ENCODE assay signal across 18 cellular contexts in genomic region chr9:70554881-70555280, GRCh38.
DNase-seq lines count a peak whose midpoint lies in the region; ATAC-seq and TF ChIP-seq lines count a peak whose summit lies in the region.
"Had no signal": no experiment of that assay in that cellular context is flagged by ENCODE, and none has a peak within 500 bp of the region (broad histone marks: within the 10 kb centered on the region; RNA-seq: fewer than 3 reads in every experiment).

No MANE protein-coding gene starts in this region.

- no peak for TF ChIP-seq CTCF in foreskin fibroblast (IDR thresholded peaks at IDR 0.05; ENCODE audit: low read depth, low read length)

- no peaks in the 10 kb centered on the region for H3K79me2 ChIP-seq in mesendoderm (ENCODE audit: control insufficient read depth, insufficient read depth, low read length)
- H3K79me2 ChIP-seq: parathyroid adenoma had no signal

- no peak overlapping the region for H3K9ac ChIP-seq in mesendoderm (ENCODE audit: low read length)
- H3K9ac ChIP-seq: parathyroid adenoma had no signal

- no peak overlapping the region for H2BK15ac ChIP-seq in mesendoderm (replicated peaks; ENCODE audit: low read depth)

- H4K8ac ChIP-seq in mesendoderm (ENCODE audit: low read depth, low read length) = no peak overlapping the region

- no peak overlapping the region for H2BK5ac ChIP-seq in mesendoderm (ENCODE audit: low read length)

- H3K4me2 ChIP-seq in mesendoderm (ENCODE audit: low read length) = no peak overlapping the region

- no peaks in the 10 kb centered on the region for H3K79me1 ChIP-seq in mesendoderm (ENCODE audit: low read length)

- H3K56ac ChIP-seq in mesendoderm (ENCODE audit: low read length) = peak overlapping the region; percentile 10

- ATAC-seq in HG02852 (IDR thresholded peaks at IDR 0.05; ENCODE audit: unreplicated experiment) (no peak), HG02840 (IDR thresholded peaks at IDR 0.05; ENCODE audit: low FRiP score, unreplicated experiment) (no peak), left lobe of liver (no peak)
- ATAC-seq: stimulated activated naive B cell treated with anti-CD40 and anti-IgM and Interleukin-4, amounts not matched to agents 10 μg/mL and 1 μg/mL and 100 μg/mL, for 72 hours had no signal

- no peak overlapping the region for H3K23ac ChIP-seq in mesendoderm (ENCODE audit: low read length)

- H4K5ac ChIP-seq in mesendoderm (ENCODE audit: low read length) = no peak overlapping the region

- no CpG with 5 or more reads among the region's 2 CpGs for WGBS in mesendoderm (ENCODE audit: extremely low coverage, insufficient coverage, low lambda C conversion rate)

- H3K4ac ChIP-seq in mesendoderm (ENCODE audit: low read depth, low read length) = no peak overlapping the region

- no peak overlapping the region for H3K18ac ChIP-seq in mesendoderm (ENCODE audit: low read length)

- H3K4me3 ChIP-seq in mesendoderm (ENCODE audit: low read length) = no peak overlapping the region
- no peak overlapping the region for H3K4me3 ChIP-seq in foreskin fibroblast (ENCODE audit: low read depth in 1 of 2, low read length in 2 of 2)

- DNase-seq in GDM1 (lab: John Stamatoyannopoulos, UW) (peak; percentile 9), KBM-7 (peak; percentile 72), mesendoderm (no peak), left lobe of liver (ENCODE audit: low spot score) (no peak), foreskin fibroblast (no peak)
- DNase-seq: activated effector memory CD4-positive, alpha-beta T cell treated with Interleukin-2 at 50 U/mL for 16 hours; Calu3; erythroblast; glutamatergic neuron; NCI-H1694; NCI-H446; small intestine; stimulated activated naive B cell treated with anti-CD40 and anti-IgM and Interleukin-4, amounts not matched to agents 10 μg/mL and 1 μg/mL and 100 μg/mL, for 72 hours; WERI-Rb-1 had no signal

- in situ Hi-C loops in KBM-7 (cut with MboI; ENCODE audit: low pct_unique_long_range_greater_than_20kb, low sequenced_read_pairs) = no loop called here

- H2AK5ac ChIP-seq in mesendoderm (ENCODE audit: low read length) = no peak overlapping the region

- H3K27ac ChIP-seq in angular gyrus (ENCODE audit: low read depth, low read length) (peak overlapping the region; percentile 67), mesendoderm (ENCODE audit: low read depth, low read length) (no peak overlapping the region)
- H3K27ac ChIP-seq: parathyroid adenoma, WERI-Rb-1 had no signal

- no peaks in the 10 kb centered on the region for H3K36me3 ChIP-seq in mesendoderm (ENCODE audit: control insufficient read depth, insufficient read depth, low read length)
- H3K36me3 ChIP-seq: WERI-Rb-1 had no signal

- no peak overlapping the region for H2BK120ac ChIP-seq in mesendoderm (ENCODE audit: low read depth, low read length)

- no peaks in the 10 kb centered on the region for H3K27me3 ChIP-seq in mesendoderm (ENCODE audit: insufficient read depth, low read length, poor library complexity)

- H3K4me1 ChIP-seq in mesendoderm (ENCODE audit: control insufficient read depth, low read depth, low read length) = peaks cover 10% of the 10 kb centered on the region
- H3K4me1 ChIP-seq: parathyroid adenoma had no signal

Comparison
In these comparisons a context has a peak if more than half of its experiments do, and no peak if none do; other contexts are left out.
1. DNase-seq: peak in GDM1 (single experiment) and KBM-7 (single experiment); none in mesendoderm (single experiment), left lobe of liver (single experiment) and foreskin fibroblast (0 of 2).